In genomic region chr15:31200735-31201151, GRCh38 we compare ENCODE assay signal across 8 cellular contexts.
DNase-seq lines count a peak whose midpoint lies in the region; ATAC-seq lines count a peak whose summit lies in the region.

No MANE protein-coding gene starts in this region.

- H3K4me1 Mint-ChIP-seq in stimulated activated naive B cell treated with anti-CD40 and anti-IgM and Interleukin-4, amounts not matched to agents 10 μg/mL and 1 μg/mL and 100 μg/mL, for 72 hours: peaks cover 40 to 63% of the 10 kb centered on the region in 2 donors

- H3K4me3 Mint-ChIP-seq in stimulated activated naive B cell treated with anti-CD40 and anti-IgM and Interleukin-4, amounts not matched to agents 10 μg/mL and 1 μg/mL and 100 μg/mL, for 72 hours: no peak overlapping the region

- DNase-seq in AG08396 (ENCODE audit: low spot score) (peak; percentile 42), HT-29 (ENCODE audit: low spot score) (peak; percentile 84), mucosa of gallbladder (ENCODE audit: low spot score) (peak; percentile 80), NCI-H345 (lab: John Stamatoyannopoulos, UW) (no peak)
- DNase-seq in activated CD4-positive, alpha-beta T cell treated with anti-CD3 and anti-CD28 coated beads, Interleukin-2, amount 50 U/mL, for 1 hour: peak; percentile 75
- peak; percentile 52 for DNase-seq in effector CD4-positive, alpha-beta T cell
- DNase-seq in stimulated activated naive B cell treated with anti-CD40 and anti-IgM and Interleukin-4, amounts not matched to agents 10 μg/mL and 1 μg/mL and 100 μg/mL, for 72 hours: peak; percentile 38

- H3K9me3 Mint-ChIP-seq in stimulated activated naive B cell treated with anti-CD40 and anti-IgM and Interleukin-4, amounts not matched to agents 10 μg/mL and 1 μg/mL and 100 μg/mL, for 72 hours: peaks cover 0 to 2% of the 10 kb centered on the region in 2 donors

- H3K27me3 Mint-ChIP-seq in stimulated activated naive B cell treated with anti-CD40 and anti-IgM and Interleukin-4, amounts not matched to agents 10 μg/mL and 1 μg/mL and 100 μg/mL, for 72 hours: peaks cover 0 to 7% of the 10 kb centered on the region in 2 donors

- peak overlapping the region; percentile 11 for H3K27ac Mint-ChIP-seq in stimulated activated naive B cell treated with anti-CD40 and anti-IgM and Interleukin-4, amounts not matched to agents 10 μg/mL and 1 μg/mL and 100 μg/mL, for 72 hours

- ATAC-seq in stimulated activated naive B cell treated with anti-CD40 and anti-IgM and Interleukin-4, amounts not matched to agents 10 μg/mL and 1 μg/mL and 100 μg/mL, for 72 hours (replicated peaks): no peak
- ATAC-seq in HG03175 (IDR thresholded peaks at IDR 0.05; ENCODE audit: unreplicated experiment): no peak

- no peaks in the 10 kb centered on the region for H3K36me3 Mint-ChIP-seq in stimulated activated naive B cell treated with anti-CD40 and anti-IgM and Interleukin-4, amounts not matched to agents 10 μg/mL and 1 μg/mL and 100 μg/mL, for 72 hours
